In genomic region chr10:72244573-72245038, GRCh38 we compare ENCODE assay signal across 8 cellular contexts. TPM values are rescaled to one million over a fixed set of nuclear protein-coding genes. Genes with fewer than 3 reads are reported as not detected.
DNase-seq lines count a peak whose midpoint lies in the region; ATAC-seq and TF ChIP-seq lines count a peak whose summit lies in the region.

No MANE protein-coding gene starts in this region.

- 62% methylated on average over 5 of the region's 5 CpGs for WGBS in liver
- 71 to 88% methylated on average over 2 to 5 of the region's 5 CpGs for WGBS in endodermal cell (ENCODE audit: insufficient coverage in 1 of 2, insufficient read length in 1 of 2), 2 experiments

- no peaks in the 10 kb centered on the region for H3K27me3 Mint-ChIP-seq in activated naive CD8-positive, alpha-beta T cell
- H3K27me3 Mint-ChIP-seq in GM23338 (ENCODE audit: insufficient read depth, low read depth, poor library complexity) (peaks cover 21% of the 10 kb centered on the region), endodermal cell (ENCODE audit: insufficient read depth) (no peaks in the 10 kb centered on the region)

- DNase-seq in NCI-H82 (lab: John Stamatoyannopoulos, UW): peak; percentile 52
- no peak for DNase-seq in NCI-H82 treated with DMSO at 0.1 percent for 48 hours (lab: John Stamatoyannopoulos, UW; ENCODE audit: unreplicated experiment)
- no peak for DNase-seq in GM23338 (ENCODE audit: low spot score)
- no peak for DNase-seq in endodermal cell

- H2AFZ ChIP-seq in GM23338: no peak overlapping the region

- H3K9me3 Mint-ChIP-seq in activated naive CD8-positive, alpha-beta T cell (ENCODE audit: low read depth): no peaks in the 10 kb centered on the region
- H3K9me3 Mint-ChIP-seq in GM23338 (no peaks in the 10 kb centered on the region), endodermal cell (no peaks in the 10 kb centered on the region)

- no peaks in the 10 kb centered on the region; the same call in 1 of the 2 replicates for H3F3A ChIP-seq in GM23338 (replicated peaks; ENCODE audit: low read depth)

- no peak overlapping the region for H3K4me2 ChIP-seq in GM23338

- H3K4me1 ChIP-seq in liver (ENCODE audit: control insufficient read depth in 4 of 4, insufficient read depth in 4 of 4, low read length in 3 of 4) (peaks cover 7 to 33% (median 21%) of the 10 kb centered on the region in 4 donors), stomach smooth muscle (ENCODE audit: control insufficient read depth, insufficient read depth, low read length) (peaks cover 67% of the 10 kb centered on the region), GM23338 (ENCODE audit: insufficient read depth) (peaks cover 19% of the 10 kb centered on the region), endodermal cell (ENCODE audit: control insufficient read depth, insufficient read depth, low read length) (peaks cover 21% of the 10 kb centered on the region)

- no peak for TF ChIP-seq RAD21 in liver (IDR thresholded peaks at IDR 0.05)

- H3K9ac ChIP-seq in liver (ENCODE audit: low read depth in 1 of 2, low read length in 2 of 2) (no peak overlapping the region), stomach smooth muscle (ENCODE audit: low read length in 2 of 2) (peak overlapping the region in 1 of 2 donors; percentile 55), endodermal cell (ENCODE audit: extremely low read depth, low read length, poor library complexity, severe bottlenecking) (no peak overlapping the region)

- no peaks in the 10 kb centered on the region for H3K79me2 ChIP-seq in GM23338 (replicated peaks; ENCODE audit: insufficient read depth)

- no peak overlapping the region for H3K4me3 ChIP-seq in liver (ENCODE audit: low read depth in 1 of 3, low read length in 3 of 3)
- H3K4me3 ChIP-seq in stomach smooth muscle (ENCODE audit: low read length in 2 of 2): peak overlapping the region in 1 of 2 donors; percentile 15
- H3K4me3 ChIP-seq in GM23338: no peak overlapping the region
- no peak overlapping the region for H3K4me3 ChIP-seq in endodermal cell (ENCODE audit: low read length)

- ATAC-seq in GM23338 (no peak), GM21723 (IDR thresholded peaks at IDR 0.05; ENCODE audit: unreplicated experiment) (no peak)

- H3K27me3 ChIP-seq in liver (ENCODE audit: control insufficient read depth in 4 of 4, insufficient read depth in 4 of 4, low read length in 3 of 4) (no peaks in the 10 kb centered on the region), stomach smooth muscle (ENCODE audit: control insufficient read depth in 1 of 2, insufficient read depth in 2 of 2, low read length in 2 of 2) (no peaks in the 10 kb centered on the region), GM23338 (ENCODE audit: insufficient read depth) (no peaks in the 10 kb centered on the region), endodermal cell (ENCODE audit: control insufficient read depth, insufficient read depth, low read length, poor library complexity, severe bottlenecking) (no peaks in the 10 kb centered on the region)

- H4K20me1 ChIP-seq in GM23338 (replicated peaks; ENCODE audit: insufficient read depth): no peaks in the 10 kb centered on the region

- H3K4me3 Mint-ChIP-seq in activated naive CD8-positive, alpha-beta T cell: peak overlapping the region; percentile 47
- H3K4me3 Mint-ChIP-seq in GM23338 (no peak overlapping the region), endodermal cell (no peak overlapping the region)

- H3K27ac ChIP-seq in liver (ENCODE audit: low read depth in 1 of 2, low read length in 2 of 2): peak overlapping the region; percentile 15 to 48
- H3K27ac ChIP-seq in stomach smooth muscle (ENCODE audit: low read length): peak overlapping the region; percentile 83
- H3K27ac ChIP-seq in GM23338 (ENCODE audit: low read depth): no peak overlapping the region
- H3K27ac ChIP-seq in endodermal cell (ENCODE audit: low read depth, low read length): no peak overlapping the region

- no peaks in the 10 kb centered on the region for H3K36me3 ChIP-seq in liver (ENCODE audit: control insufficient read depth in 4 of 4, insufficient read depth in 3 of 4, low read depth in 1 of 4, low read length in 3 of 4)
- H3K36me3 ChIP-seq in stomach smooth muscle (ENCODE audit: control insufficient read depth in 2 of 2, insufficient read depth in 2 of 2, low read length in 2 of 2): no peaks in the 10 kb centered on the region
- H3K36me3 ChIP-seq in GM23338 (ENCODE audit: insufficient read depth): no peaks in the 10 kb centered on the region
- H3K36me3 ChIP-seq in endodermal cell (ENCODE audit: control insufficient read depth, insufficient read depth, low read length): no peaks in the 10 kb centered on the region

- TF ChIP-seq CTCF in liver (IDR thresholded peaks at IDR 0.05; ENCODE audit: low read depth, low read length, missing input control) (no peak), GM23338 (conservative IDR thresholded peaks at IDR 0.05; ENCODE audit: low read depth in 2 of 2) (no peak), endodermal cell (conservative IDR thresholded peaks at IDR 0.05) (no peak)

- H3K4me1 Mint-ChIP-seq in activated naive CD8-positive, alpha-beta T cell (ENCODE audit: low read depth): peaks cover 79% of the 10 kb centered on the region
- H3K4me1 Mint-ChIP-seq in GM23338: peaks cover 27% of the 10 kb centered on the region
- peaks cover 35% of the 10 kb centered on the region for H3K4me1 Mint-ChIP-seq in endodermal cell

- H3K9me2 ChIP-seq in GM23338 (ENCODE audit: insufficient read depth): peaks cover 6% of the 10 kb centered on the region; the same call in 1 of the 2 replicates

- H3K36me3 Mint-ChIP-seq in activated naive CD8-positive, alpha-beta T cell: no peaks in the 10 kb centered on the region
- H3K36me3 Mint-ChIP-seq in GM23338 (ENCODE audit: low read depth) (no peaks in the 10 kb centered on the region; the same call in 2 of the 3 replicates), endodermal cell (ENCODE audit: low read depth) (no peaks in the 10 kb centered on the region)

- peak overlapping the region; percentile 90 for H3K27ac Mint-ChIP-seq in activated naive CD8-positive, alpha-beta T cell
- H3K27ac Mint-ChIP-seq in GM23338: no peak overlapping the region
- no peak overlapping the region for H3K27ac Mint-ChIP-seq in endodermal cell

- H3K9me3 ChIP-seq in liver (ENCODE audit: control insufficient read depth in 4 of 4, low read length in 3 of 4) (no peaks in the 10 kb centered on the region), stomach smooth muscle (ENCODE audit: control insufficient read depth in 2 of 2, low read length in 2 of 2) (no peaks in the 10 kb centered on the region), endodermal cell (ENCODE audit: control insufficient read depth, low read length) (no peaks in the 10 kb centered on the region)

TF ChIP-seq in liver, 16 proteins besides CTCF, POLR2A, EP300 and RAD21:
- TF ChIP-seq HNF4A (conservative IDR thresholded peaks at IDR 0.05) (peak; percentile 53 to 55), NR2F2 (IDR thresholded peaks at IDR 0.05) (no peak), ZBTB33 (IDR thresholded peaks at IDR 0.05) (no peak)

TF ChIP-seq in GM23338, 12 proteins besides CTCF, POLR2A, EP300 and RAD21 (continues in another document):
- TF ChIP-seq EZH2 (IDR thresholded peaks at IDR 0.05; ENCODE audit: low read depth, unreplicated experiment): no peak
- TF ChIP-seq ZNF114 (CRISPR knock-in tag; IDR thresholded peaks at IDR 0.05): no peak
- no peak for TF ChIP-seq POLR2AphosphoS5 (IDR thresholded peaks at IDR 0.05; ENCODE audit: low read depth)
- TF ChIP-seq STAT1 (IDR thresholded peaks at IDR 0.05; ENCODE audit: unreplicated experiment): no peak
- no peak for TF ChIP-seq EZH2phosphoT487 (IDR thresholded peaks at IDR 0.05; ENCODE audit: unreplicated experiment)
- TF ChIP-seq NANOG (IDR thresholded peaks at IDR 0.05; ENCODE audit: borderline replicate concordance): no peak

RNA-seq across cellular contexts. Expression of gene ASCC1, which starts 28.5 kb away (rescaled TPM):
- total RNA-seq in liver (10 to 100 TPM in 1 of 2 donors, 1 to 10 TPM in 1; 6.9 to 11.0 TPM), endodermal cell (10 to 100 TPM; 29.2 to 34.0 TPM)
- polyA plus RNA-seq in liver (10 to 100 TPM in 1 of 2 donors, 1 to 10 TPM in 1; 9.5 to 13.9 TPM), GM23338 (2016; fragmentation: Nextera tagmentation; extraction: Ambion mirVana) (13.5 and 13.7 TPM in 2 replicates)
- total RNA-seq in GM23338 (2014; rRNA removed; shearing (Covaris generic)): 30.3 and 37.2 TPM in 2 replicates
- 38.9 TPM for polyA plus RNA-seq in endodermal cell (2013, experiment 1 of 2)
- polyA plus RNA-seq in endodermal cell (2013, experiment 2 of 2): 35.4 TPM

RNA-seq across cellular contexts. Expression of gene ANAPC16, which starts 28.8 kb away (rescaled TPM):
- total RNA-seq in liver: 10 to 100 TPM; 36.8 to 49.8 TPM
- 10 to 100 TPM; 61.3 to 96.3 TPM for polyA plus RNA-seq in liver
- total RNA-seq in GM23338 (2014; rRNA removed; shearing (Covaris generic)): 77.5 and 88.5 TPM in 2 replicates
- 116 and 126 TPM in 2 replicates for polyA plus RNA-seq in GM23338 (2016; fragmentation: Nextera tagmentation; extraction: Ambion mirVana)
- 10 to 100 TPM; 57.4 to 68.4 TPM for total RNA-seq in endodermal cell
- 65.8 TPM for polyA plus RNA-seq in endodermal cell (2013, experiment 1 of 2)
- 69.7 TPM for polyA plus RNA-seq in endodermal cell (2013, experiment 2 of 2)

RNA-seq across cellular contexts. Expression of gene DDIT4, which starts 29.1 kb away (rescaled TPM):
- total RNA-seq in liver (10 to 100 TPM; 18.4 to 39.9 TPM), endodermal cell (10 to 100 TPM; 20.5 to 30.2 TPM)
- polyA plus RNA-seq in liver (10 to 100 TPM; 47.4 to 69.0 TPM), GM23338 (2016; fragmentation: Nextera tagmentation; extraction: Ambion mirVana) (108 and 114 TPM in 2 replicates)
- 110 and 136 TPM in 2 replicates for total RNA-seq in GM23338 (2014; rRNA removed; shearing (Covaris generic))
- polyA plus RNA-seq in endodermal cell (2013, experiment 1 of 2): 178 TPM
- polyA plus RNA-seq in endodermal cell (2013, experiment 2 of 2): 119 TPM

Comparison
In these comparisons a context has a peak if more than half of its experiments do, and no peak if none do; other contexts are left out.
1. H3K27ac ChIP-seq: peak in liver (2 of 2) and stomach smooth muscle (single experiment); none in GM23338 (single experiment) and endodermal cell (single experiment).